Comparison of ENCODE assay signal across 10 cellular contexts in the genomic region with DNA sequence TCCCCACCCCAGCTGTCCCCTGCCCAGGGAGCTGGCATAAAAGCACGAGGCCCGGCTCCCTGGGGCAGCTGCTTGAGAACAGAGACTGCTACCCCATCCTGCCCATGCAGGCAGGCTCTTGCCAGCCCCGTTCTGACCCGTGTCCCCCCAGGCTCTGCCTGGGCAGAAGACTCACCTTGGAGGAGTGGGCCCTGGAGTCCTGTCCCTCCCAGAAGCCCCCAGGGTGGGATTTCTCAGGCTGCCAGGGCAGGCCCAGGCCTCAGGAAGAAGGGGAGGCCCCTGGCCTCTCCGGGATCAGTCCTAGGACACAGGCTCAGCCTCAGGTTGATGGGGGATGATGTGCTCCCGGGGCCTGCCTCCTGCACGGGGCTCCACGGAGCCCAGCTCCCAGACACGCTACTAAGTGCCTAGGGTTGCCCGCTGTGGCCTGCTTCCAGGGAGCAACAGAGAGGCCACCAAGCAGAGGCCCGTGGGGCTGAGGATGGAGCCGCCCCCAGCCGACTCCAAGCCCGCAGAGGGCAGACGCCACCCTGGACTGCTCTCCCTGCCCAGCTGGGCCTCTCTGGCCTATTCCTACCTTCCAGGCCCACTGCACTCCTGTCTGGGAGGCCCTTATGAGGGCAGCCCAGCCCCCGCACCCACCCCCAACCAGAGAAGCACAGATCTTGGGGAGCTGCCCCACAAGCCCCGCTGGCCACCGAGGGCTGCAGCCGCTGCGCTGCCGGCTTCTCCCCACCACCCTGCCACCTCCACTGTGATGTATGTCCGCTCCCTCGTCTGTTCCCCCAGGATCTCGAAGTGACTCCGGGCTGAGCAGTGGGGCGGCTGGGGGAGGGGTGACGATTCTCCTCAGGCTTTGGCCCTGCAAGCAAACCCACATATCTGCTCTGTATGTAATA. TPM values are rescaled to one million over a fixed set of nuclear protein-coding genes. Genes with fewer than 3 reads are reported as not detected.
A peak's percentile ranks its signal among the peaks of the same experiment; 100 is the strongest.
DNase-seq lines count a peak whose midpoint lies in the region; ATAC-seq, FAIRE-seq and TF ChIP-seq lines count a peak whose summit lies in the region.
"Had no signal": no experiment of that assay in that cellular context is flagged by ENCODE, and none has a peak within 500 bp of the region (broad histone marks: within the 10 kb centered on the region; RNA-seq: fewer than 3 reads in every experiment).

No MANE protein-coding gene starts in this region.

- peaks cover 25% of the 10 kb centered on the region for H3K4me1 ChIP-seq in CD4-positive, alpha-beta memory T cell (ENCODE audit: insufficient read depth, low read length)
- H3K4me1 ChIP-seq in pancreas, result peaks cover 7 to 12% (median 8%) of the 10 kb centered on the region in 3 donors

- intact Hi-C loops in CD4-positive, alpha-beta memory T cell (cut with micrococcal nuclease), result loop anchor here (2.0 to 5.0 kb wide), 2 partner anchors 63 to 763 kb away; partner anchors contain the start of genes CEMP1 and MAPK8IP3
- intact Hi-C loops in pancreas (cut with DNase I), result no loop called here

- no peak for DNase-seq in CD4-positive, alpha-beta memory T cell
- DNase-seq in LNCaP clone FGC (ENCODE audit: low read depth) (no peak), choroid plexus epithelial cell (ENCODE audit: low read depth) (no peak), pancreas (peak in 2 of 6 donors; percentile 60 to 85), DMS 273 (lab: John Stamatoyannopoulos, UW; ENCODE audit: unreplicated experiment) (no peak), nephron progenitor cell (no peak)
- DNase-seq in stimulated activated CD4-positive, alpha-beta T cell treated with anti-CD3 and anti-CD28 coated beads, Interleukin-4, amount 100 ng/mL, for 4 hours, result no peak
- DNase-seq: Kasumi-1 had no signal

- CTCF ChIA-PET in CD4-positive, alpha-beta memory T cell (lab: Charles Lee; ENCODE audit: partially characterized antibody), result no interaction called here

- H3K36me3 ChIP-seq in CD4-positive, alpha-beta memory T cell (ENCODE audit: insufficient read depth, low read length), result peaks cover 8% of the 10 kb centered on the region
- peaks cover 0 to 31% (median 5%) of the 10 kb centered on the region in 3 donors for H3K36me3 ChIP-seq in pancreas

- no peaks in the 10 kb centered on the region for H3K27me3 Mint-ChIP-seq in CD4-positive, alpha-beta memory T cell
- no peaks in the 10 kb centered on the region for H3K27me3 Mint-ChIP-seq in nephron progenitor cell (ENCODE audit: low read depth, poor library complexity)

- H3K9me3 Mint-ChIP-seq in CD4-positive, alpha-beta memory T cell, result no peaks in the 10 kb centered on the region
- H3K9me3 Mint-ChIP-seq in nephron progenitor cell, result no peaks in the 10 kb centered on the region

- peak overlapping the region; percentile 69 to 85 (median 76) for H3K4me3 Mint-ChIP-seq in CD4-positive, alpha-beta memory T cell
- no peak overlapping the region for H3K4me3 Mint-ChIP-seq in nephron progenitor cell

- H3K9me3 ChIP-seq in CD4-positive, alpha-beta memory T cell (ENCODE audit: control insufficient read depth in 1 of 2, low read length in 2 of 2), result no peaks in the 10 kb centered on the region
- no peaks in the 10 kb centered on the region for H3K9me3 ChIP-seq in pancreas

- no peak for FAIRE-seq in pancreas (lab: Jason Lieb, UNC)
- FAIRE-seq: islet of Langerhans had no signal

- peak overlapping the region; percentile 29 to 82 (median 68) for H3K27ac Mint-ChIP-seq in CD4-positive, alpha-beta memory T cell
- no peak overlapping the region for H3K27ac Mint-ChIP-seq in nephron progenitor cell

- peak overlapping the region; percentile 72 for H3K27ac ChIP-seq in CD4-positive, alpha-beta memory T cell (ENCODE audit: low read depth, low read length)
- peak overlapping the region in 3 of 4 donors; percentile 51 to 70 (median 68) for H3K27ac ChIP-seq in pancreas

- no peak for TF ChIP-seq CTCF in LNCaP clone FGC (IDR thresholded peaks at IDR 0.05; ENCODE audit: control insufficient read depth, extremely low read depth, insufficient read depth)
- no peak for TF ChIP-seq CTCF in choroid plexus epithelial cell (conservative IDR thresholded peaks at IDR 0.05; ENCODE audit: low read depth, low read length)
- no peak for TF ChIP-seq CTCF in pancreas (IDR thresholded peaks at IDR 0.05)
- no peak for TF ChIP-seq CTCF in nephron progenitor cell (IDR thresholded peaks at IDR 0.05)

- H3K4me3 ChIP-seq in CD4-positive, alpha-beta memory T cell (ENCODE audit: low read length in 2 of 2), result no peak overlapping the region
- H3K4me3 ChIP-seq in LNCaP clone FGC (ENCODE audit: low read depth, low read length) (peak overlapping the region; percentile 94), choroid plexus epithelial cell (ENCODE audit: low read depth, low read length) (peak overlapping the region; percentile 83), pancreas (peak overlapping the region in 2 of 4 donors; percentile 87 to 100)

- H3K4me1 Mint-ChIP-seq in CD4-positive, alpha-beta memory T cell, result peaks cover 9 to 26% (median 15%) of the 10 kb centered on the region in 4 donors
- peaks cover 13% of the 10 kb centered on the region for H3K4me1 Mint-ChIP-seq in nephron progenitor cell

- peaks cover 4 to 28% of the 10 kb centered on the region in 2 donors for H3K36me3 Mint-ChIP-seq in CD4-positive, alpha-beta memory T cell
- no peaks in the 10 kb centered on the region for H3K36me3 Mint-ChIP-seq in nephron progenitor cell (ENCODE audit: low read depth)

- ATAC-seq in pancreas (no peak), GM19455 (IDR thresholded peaks at IDR 0.05; ENCODE audit: unreplicated experiment) (no peak)

- no peaks in the 10 kb centered on the region for H3K27me3 ChIP-seq in CD4-positive, alpha-beta memory T cell (ENCODE audit: insufficient read depth, low read length)
- H3K27me3 ChIP-seq in pancreas, result no peaks in the 10 kb centered on the region

- POLR2A ChIA-PET in CD4-positive, alpha-beta memory T cell (lab: Charles Lee; ENCODE audit: partially characterized antibody), result interaction anchor here (1.1 to 11.4 kb wide), 5 partner anchors 9 to 406 kb away, joined by 3 to 185 read pairs (median 36); partner anchors contain the start of genes FAHD1, HAGH, MAPK8IP3 and NUBP2

- WGBS in pancreas, 2 donors, result 75 to 76% methylated on average over 23 to 27 of the region's 27 CpGs

RNA-seq across cellular contexts. Expression of gene NME3, which starts 1.7 kb away (rescaled TPM):
- 10 to 100 TPM; 84.2 to 88.6 TPM for total RNA-seq in CD4-positive, alpha-beta memory T cell
- polyA plus RNA-seq in CD4-positive, alpha-beta memory T cell, result 10 to 100 TPM; 64.1 to 70.4 TPM
- 10 to 100 TPM; 27.4 to 37.8 (median 30.4) TPM for total RNA-seq in pancreas
- polyA plus RNA-seq in pancreas, result 100 to 1,000 TPM; 232 to 297 TPM

RNA-seq across cellular contexts. Expression of gene EME2, which starts 3.0 kb away (rescaled TPM):
- 10 to 100 TPM; 32.9 to 33.1 TPM for total RNA-seq in CD4-positive, alpha-beta memory T cell
- 1 to 10 TPM in 1 of 2 donors, under 1 TPM in 1; 0.30 to 1.5 TPM for polyA plus RNA-seq in CD4-positive, alpha-beta memory T cell
- 1 to 10 TPM; 4.7 to 10.0 (median 6.8) TPM for total RNA-seq in pancreas
- polyA plus RNA-seq in pancreas, result 10 to 100 TPM; 18.4 to 37.9 TPM

RNA-seq across cellular contexts. Expression of gene MRPS34, which starts 3.3 kb away (rescaled TPM):
- total RNA-seq in CD4-positive, alpha-beta memory T cell, result 10 to 100 TPM; 57.6 to 67.3 TPM
- 100 to 1,000 TPM; 138 to 151 TPM for polyA plus RNA-seq in CD4-positive, alpha-beta memory T cell
- 10 to 100 TPM; 42.4 to 74.5 (median 54.7) TPM for total RNA-seq in pancreas
- 10 to 100 TPM; 76.0 to 84.1 TPM for polyA plus RNA-seq in pancreas

RNA-seq across cellular contexts. Expression of gene SPSB3, which starts 12.7 kb away (rescaled TPM):
- 100 to 1,000 TPM; 133 to 144 TPM for total RNA-seq in CD4-positive, alpha-beta memory T cell
- polyA plus RNA-seq in CD4-positive, alpha-beta memory T cell, result 10 to 100 TPM; 56.6 to 72.9 TPM
- total RNA-seq in pancreas, result 10 to 100 TPM; 19.2 to 41.3 (median 37.2) TPM
- polyA plus RNA-seq in pancreas, result 100 to 1,000 TPM; 161 to 223 TPM

RNA-seq across cellular contexts. Expression of gene NUBP2, which starts 13.1 kb away (rescaled TPM):
- 10 to 100 TPM; 55.9 to 59.4 TPM for total RNA-seq in CD4-positive, alpha-beta memory T cell
- 10 to 100 TPM; 77.6 to 98.9 TPM for polyA plus RNA-seq in CD4-positive, alpha-beta memory T cell
- total RNA-seq in pancreas, result 10 to 100 TPM; 20.4 to 42.5 (median 25.6) TPM
- 10 to 100 TPM; 55.7 to 58.8 TPM for polyA plus RNA-seq in pancreas

Comparison
In these comparisons a context has a peak if more than half of its experiments do, and no peak if none do; other contexts are left out.
1. H3K4me3 ChIP-seq: peak in LNCaP clone FGC (single experiment) and choroid plexus epithelial cell (single experiment); none in CD4-positive, alpha-beta memory T cell (0 of 2).